Comparison of ENCODE assay signal across 8 cellular contexts in genomic region chr5:36874465-36874864, GRCh38. TPM values are rescaled to one million over a fixed set of nuclear protein-coding genes. Genes with fewer than 3 reads are reported as not detected.
DNase-seq lines count a peak whose midpoint lies in the region; TF ChIP-seq lines count a peak whose summit lies in the region.

No MANE protein-coding gene starts in this region.

- TF ChIP-seq POLR2A in ovary (IDR thresholded peaks at IDR 0.05): no peak

- no peaks in the 10 kb centered on the region for H3K27me3 ChIP-seq in effector memory CD4-positive, alpha-beta T cell (replicated peaks; ENCODE audit: control insufficient read depth, insufficient read depth, low read length, poor library complexity, severe bottlenecking)
- H3K27me3 ChIP-seq in ovary: no peaks in the 10 kb centered on the region

- intact Hi-C loops in ovary (cut with DNase I): loop anchor here in 2 of 4 donors (10.0 kb wide), 2 partner anchors 70 to 130 kb away; no protein-coding TSS in a partner anchor

- TF ChIP-seq EP300 in ovary (IDR thresholded peaks at IDR 0.05): no peak

- no peaks in the 10 kb centered on the region for H3K36me3 ChIP-seq in effector memory CD4-positive, alpha-beta T cell (ENCODE audit: control insufficient read depth, insufficient read depth, low read length)
- no peaks in the 10 kb centered on the region for H3K36me3 ChIP-seq in ovary

- H3K4me3 ChIP-seq in GM08714 (ENCODE audit: low read length): peak overlapping the region; percentile 76
- H3K4me3 ChIP-seq in effector memory CD4-positive, alpha-beta T cell (ENCODE audit: insufficient read depth, low read depth, low read length, poor library complexity, severe bottlenecking): peak overlapping the region; percentile 99
- peak overlapping the region; percentile 62 for H3K4me3 ChIP-seq in ovary

- WGBS in ovary, 3 donors: 14 to 24% (median 19%) methylated on average over 3 of the region's 3 CpGs

- peak; percentile 17 for DNase-seq in NCI-H345 (lab: John Stamatoyannopoulos, UW)
- DNase-seq in effector memory CD4-positive, alpha-beta T cell: no peak
- DNase-seq in ovary: no peak
- DNase-seq in H4 (ENCODE audit: low spot score): no peak
- no peak for DNase-seq in amygdala (lab: John Stamatoyannopoulos, UW)
- no peak for DNase-seq in glomerular visceral epithelial cell (ENCODE audit: extremely low spot score)
- DNase-seq in stimulated activated CD8-positive, alpha-beta memory T cell treated with anti-CD3 and anti-CD28 coated beads, Interleukin-4, amount 100 ng/mL, for 48 hours: no peak

- peak overlapping the region; percentile 94 for H3K27ac ChIP-seq in effector memory CD4-positive, alpha-beta T cell (ENCODE audit: insufficient read depth, low read length, poor library complexity, severe bottlenecking)
- H3K27ac ChIP-seq in ovary: peak overlapping the region in 1 of 2 donors; percentile 92

- H3K4me1 ChIP-seq in effector memory CD4-positive, alpha-beta T cell (ENCODE audit: control insufficient read depth, insufficient read depth, low read length, poor library complexity, severe bottlenecking): peaks cover 16% of the 10 kb centered on the region
- H3K4me1 ChIP-seq in ovary (ENCODE audit: insufficient read depth): peaks cover 2% of the 10 kb centered on the region

- no peaks in the 10 kb centered on the region for H3K9me3 ChIP-seq in effector memory CD4-positive, alpha-beta T cell (ENCODE audit: control insufficient read depth, low read length)
- no peaks in the 10 kb centered on the region for H3K9me3 ChIP-seq in ovary

- TF ChIP-seq CTCF in ovary (IDR thresholded peaks at IDR 0.05): no peak

RNA-seq across cellular contexts. Expression of gene NIPBL, which starts 2.1 kb away (rescaled TPM):
- 10 to 100 TPM; 40.9 to 73.1 (median 63.7) TPM for total RNA-seq in ovary
- polyA plus RNA-seq in ovary: 10 to 100 TPM; 20.8 to 22.8 TPM
- 7.4 and 14.0 TPM in 2 replicates for total RNA-seq in H4 (2014; rRNA removed; shearing (Covaris generic))
